8 cellular contexts compared by ENCODE assay signal in the genomic region with DNA sequence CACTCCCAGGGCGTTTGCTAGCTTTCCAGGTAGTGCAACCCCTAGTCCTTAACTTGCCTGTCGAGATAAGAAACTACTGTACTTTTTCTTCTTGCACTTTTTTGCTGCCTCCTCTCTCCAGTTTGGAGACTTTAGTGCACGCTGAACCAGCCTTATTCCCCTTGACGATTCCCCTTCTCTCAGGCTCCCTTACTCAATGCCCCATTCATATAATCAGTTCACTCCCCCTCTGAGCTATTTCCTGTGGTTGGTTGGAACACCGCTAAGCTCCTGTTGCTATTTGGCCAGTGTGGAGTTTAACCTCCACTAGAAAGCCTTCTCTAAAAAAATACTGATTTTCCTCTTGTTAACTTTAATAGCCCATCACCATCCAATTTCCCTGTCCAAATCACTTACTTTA. TPM values are rescaled to one million over a fixed set of nuclear protein-coding genes. Genes with fewer than 3 reads are reported as not detected.
DNase-seq lines count a peak whose midpoint lies in the region; ATAC-seq, FAIRE-seq and TF ChIP-seq lines count a peak whose summit lies in the region.

No MANE protein-coding gene starts in this region.

- H3K27ac Mint-ChIP-seq in CD8-positive, alpha-beta T cell, result peak overlapping the region; percentile 95

- H3K79me2 ChIP-seq in OCI-LY3 (ENCODE audit: low read length), result no peaks in the 10 kb centered on the region

- ATAC-seq in CD8-positive, alpha-beta T cell, result peak; percentile 10
- ATAC-seq in GM18861 (IDR thresholded peaks at IDR 0.05; ENCODE audit: unreplicated experiment) (no peak), GM18873 (IDR thresholded peaks at IDR 0.05; ENCODE audit: low FRiP score, unreplicated experiment) (no peak)

- DNase-seq in CD8-positive, alpha-beta T cell, result peak in 3 of 7 experiments; percentile 3 to 28 (median 10)
- peak; percentile 64 for DNase-seq in bronchial epithelial cell (ENCODE audit: low read depth)
- DNase-seq in inferior parietal cortex (ENCODE audit: extremely low spot score), result peak; percentile 65
- DNase-seq in stimulated activated CD8-positive, alpha-beta memory T cell treated with anti-CD3 and anti-CD28 coated beads, Interleukin-4, amount 100 ng/mL, for 48 hours, result peak; percentile 32

- peak overlapping the region; percentile 90 for H3K4me3 ChIP-seq in CD8-positive, alpha-beta T cell (ENCODE audit: low read depth, low read length)
- peak overlapping the region; percentile 91 for H3K4me3 ChIP-seq in HEK293 (ENCODE audit: low read depth, low read length)
- peak overlapping the region; percentile 79 for H3K4me3 ChIP-seq in OCI-LY3 (ENCODE audit: low read length)
- H3K4me3 ChIP-seq in bronchial epithelial cell (ENCODE audit: low read depth, low read length), result peak overlapping the region; percentile 79

- peak overlapping the region; percentile 92 for H3K4me2 ChIP-seq in OCI-LY3 (ENCODE audit: low read length)

- no peaks in the 10 kb centered on the region for H3K36me3 ChIP-seq in CD8-positive, alpha-beta T cell (ENCODE audit: insufficient read depth, low read length)
- peaks cover 5 to 10% of the 10 kb centered on the region in 2 experiments; a peak in 2 of 3 replicates for H3K36me3 ChIP-seq in HEK293 (ENCODE audit: control insufficient read depth in 2 of 2, insufficient read depth in 1 of 2, low read length in 2 of 2)
- H3K36me3 ChIP-seq in OCI-LY3 (replicated peaks; ENCODE audit: low read depth, low read length), result no peaks in the 10 kb centered on the region
- no peaks in the 10 kb centered on the region for H3K36me3 ChIP-seq in bronchial epithelial cell (ENCODE audit: control insufficient read depth, insufficient read depth, low read length)

- H3K27ac ChIP-seq in CD8-positive, alpha-beta T cell (ENCODE audit: low read depth, low read length), result peak overlapping the region; percentile 82
- H3K27ac ChIP-seq in HEK293 (ENCODE audit: extremely low read depth, low read depth, low read length), result peak overlapping the region; percentile 90
- H3K27ac ChIP-seq in OCI-LY3 (ENCODE audit: low read length), result no peak overlapping the region

- no peaks in the 10 kb centered on the region for H4K20me1 ChIP-seq in OCI-LY3 (ENCODE audit: insufficient read depth, low read length)

- FAIRE-seq in bronchial epithelial cell (lab: Jason Lieb, UNC), result no peak

- H3K9me3 ChIP-seq in CD8-positive, alpha-beta T cell (ENCODE audit: low read length), result no peaks in the 10 kb centered on the region
- H3K9me3 ChIP-seq in HEK293 (ENCODE audit: control insufficient read depth, insufficient read depth, low read depth, low read length) (no peaks in the 10 kb centered on the region), OCI-LY3 (ENCODE audit: insufficient read depth, low read length) (no peaks in the 10 kb centered on the region)

- H3K36me3 Mint-ChIP-seq in CD8-positive, alpha-beta T cell, result peaks cover 29% of the 10 kb centered on the region

- no peak for TF ChIP-seq CTCF in CD8-positive, alpha-beta T cell (IDR thresholded peaks at IDR 0.05)
- TF ChIP-seq CTCF in HEK293 (tag by site-specific recombination; IDR thresholded peaks at IDR 0.05) (no peak), OCI-LY3 (IDR thresholded peaks at IDR 0.05; ENCODE audit: low read depth, low read length) (no peak), bronchial epithelial cell (IDR thresholded peaks at IDR 0.05; ENCODE audit: insufficient read depth, low read length, severe bottlenecking) (no peak)

- peaks cover 58% of the 10 kb centered on the region for H3K4me1 ChIP-seq in CD8-positive, alpha-beta T cell (ENCODE audit: insufficient read depth, low read length)
- H3K4me1 ChIP-seq in HEK293 (ENCODE audit: control insufficient read depth, insufficient read depth, low read length), result peaks cover 4% of the 10 kb centered on the region
- peaks cover 16% of the 10 kb centered on the region for H3K4me1 ChIP-seq in OCI-LY3 (ENCODE audit: low read length)

- H3K27me3 ChIP-seq in CD8-positive, alpha-beta T cell (ENCODE audit: insufficient read depth, low read length), result no peaks in the 10 kb centered on the region
- no peaks in the 10 kb centered on the region for H3K27me3 ChIP-seq in OCI-LY3 (ENCODE audit: low read depth, low read length)
- no peaks in the 10 kb centered on the region for H3K27me3 ChIP-seq in bronchial epithelial cell (ENCODE audit: control insufficient read depth, insufficient read depth, low read length)

- intact Hi-C loops in CD8-positive, alpha-beta T cell (cut with DNase I, micrococcal nuclease), result loop anchor here (1.0 to 5.0 kb wide), 8 partner anchors 16 to 390 kb away; partner anchors contain the start of genes DDX47 (in 2 of the 2), BORCS5 (in 1 of the 2), GPR19 (in 1 of the 2) and HEBP1 (in 1 of the 2)

- no peaks in the 10 kb centered on the region for H3K27me3 Mint-ChIP-seq in CD8-positive, alpha-beta T cell (ENCODE audit: low read depth)

- H3K4me3 Mint-ChIP-seq in CD8-positive, alpha-beta T cell, result peak overlapping the region; percentile 88

- H3K9me3 Mint-ChIP-seq in CD8-positive, alpha-beta T cell, result no peaks in the 10 kb centered on the region

- H3K4me1 Mint-ChIP-seq in CD8-positive, alpha-beta T cell (ENCODE audit: low read depth), result peaks cover 55% of the 10 kb centered on the region

- H2AFZ ChIP-seq in OCI-LY3 (ENCODE audit: low read depth, low read length), result peak overlapping the region; percentile 89

- H3K9ac ChIP-seq in OCI-LY3 (ENCODE audit: low read length), result peak overlapping the region; percentile 78

- POLR2A ChIA-PET in CD8-positive, alpha-beta T cell (lab: Charles Lee), result interaction anchor here (0.6 to 1.9 kb wide), 6 partner anchors 17 to 255 kb away, joined by 3 to 9 read pairs (median 5); partner anchors contain the start of gene BORCS5
- POLR2A ChIA-PET in HEK293 (lab: Yijun Ruan, JAX), result no interaction called here

- CTCF ChIA-PET in CD8-positive, alpha-beta T cell (lab: Charles Lee), result interaction anchor here (0.6 to 2.7 kb wide), 4 partner anchors 12 to 146 kb away, joined by 3 to 11 read pairs (median 5); no protein-coding TSS in a partner anchor
- CTCF ChIA-PET in HEK293 (lab: Yijun Ruan, JAX), result no interaction called here

TF ChIP-seq in HEK293, 187 proteins besides CTCF, POLR2A, EP300 and RAD21 (continues in another document):
- TF ChIP-seq ZNF394 (tag by site-specific recombination; IDR thresholded peaks at IDR 0.05; ENCODE audit: borderline replicate concordance) (no peak), ZBTB48 (tag by site-specific recombination; IDR thresholded peaks at IDR 0.05) (peak; percentile 41; the same call in 1 of the 2 replicates), HOXD13 (CRISPR knock-in tag; IDR thresholded peaks at IDR 0.05; ENCODE audit: borderline replicate concordance) (no peak), PRDM1 (tag by site-specific recombination; IDR thresholded peaks at IDR 0.05) (no peak), ZNF146 (tag by site-specific recombination; IDR thresholded peaks at IDR 0.05) (no peak), SP3 (tag by site-specific recombination; IDR thresholded peaks at IDR 0.05) (no peak), ZNF221 (tag by site-specific recombination; IDR thresholded peaks at IDR 0.05; ENCODE audit: borderline replicate concordance) (no peak), ZNF335 (tag by site-specific recombination; conservative IDR thresholded peaks at IDR 0.05) (peak; percentile 11; the same call in 1 of the 2 replicates), ZNF398 (tag by site-specific recombination; IDR thresholded peaks at IDR 0.05) (no peak), ZNF549 (tag by site-specific recombination; IDR thresholded peaks at IDR 0.05) (no peak), ZNF747 (tag by site-specific recombination; IDR thresholded peaks at IDR 0.05) (no peak), ZEB2 (tag by site-specific recombination; IDR thresholded peaks at IDR 0.05) (no peak)
- TF ChIP-seq, protein P1, sequence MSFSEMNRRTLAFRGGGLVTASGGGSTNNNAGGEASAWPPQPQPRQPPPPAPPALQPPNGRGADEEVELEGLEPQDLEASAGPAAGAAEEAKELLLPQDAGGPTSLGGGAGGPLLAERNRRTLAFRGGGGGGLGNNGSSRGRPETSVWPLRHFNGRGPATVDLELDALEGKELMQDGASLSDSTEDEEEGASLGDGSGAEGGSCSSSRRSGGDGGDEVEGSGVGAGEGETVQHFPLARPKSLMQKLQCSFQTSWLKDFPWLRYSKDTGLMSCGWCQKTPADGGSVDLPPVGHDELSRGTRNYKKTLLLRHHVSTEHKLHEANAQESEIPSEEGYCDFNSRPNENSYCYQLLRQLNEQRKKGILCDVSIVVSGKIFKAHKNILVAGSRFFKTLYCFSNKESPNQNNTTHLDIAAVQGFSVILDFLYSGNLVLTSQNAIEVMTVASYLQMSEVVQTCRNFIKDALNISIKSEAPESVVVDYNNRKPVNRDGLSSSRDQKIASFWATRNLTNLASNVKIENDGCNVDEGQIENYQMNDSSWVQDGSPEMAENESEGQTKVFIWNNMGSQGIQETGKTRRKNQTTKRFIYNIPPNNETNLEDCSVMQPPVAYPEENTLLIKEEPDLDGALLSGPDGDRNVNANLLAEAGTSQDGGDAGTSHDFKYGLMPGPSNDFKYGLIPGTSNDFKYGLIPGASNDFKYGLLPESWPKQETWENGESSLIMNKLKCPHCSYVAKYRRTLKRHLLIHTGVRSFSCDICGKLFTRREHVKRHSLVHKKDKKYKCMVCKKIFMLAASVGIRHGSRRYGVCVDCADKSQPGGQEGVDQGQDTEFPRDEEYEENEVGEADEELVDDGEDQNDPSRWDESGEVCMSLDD (tag by site-specific recombination; IDR thresholded peaks at IDR 0.05), result no peak

RNA-seq across cellular contexts. Expression of gene CREBL2, which starts 0.7 kb away (rescaled TPM):
- 10 to 100 TPM; 10.2 to 11.8 TPM for total RNA-seq in CD8-positive, alpha-beta T cell
- 17.9 and 23.9 TPM in 2 replicates for total RNA-seq in bronchial epithelial cell

RNA-seq across cellular contexts. Expression of gene DUSP16, which starts 49.7 kb away (rescaled TPM):
- total RNA-seq in CD8-positive, alpha-beta T cell, result 10 to 100 TPM; 27.9 to 34.1 TPM
- total RNA-seq in bronchial epithelial cell, result 10.9 and 14.2 TPM in 2 replicates
